Comparison of ENCODE assay signal across 8 cellular contexts in the genomic region with DNA sequence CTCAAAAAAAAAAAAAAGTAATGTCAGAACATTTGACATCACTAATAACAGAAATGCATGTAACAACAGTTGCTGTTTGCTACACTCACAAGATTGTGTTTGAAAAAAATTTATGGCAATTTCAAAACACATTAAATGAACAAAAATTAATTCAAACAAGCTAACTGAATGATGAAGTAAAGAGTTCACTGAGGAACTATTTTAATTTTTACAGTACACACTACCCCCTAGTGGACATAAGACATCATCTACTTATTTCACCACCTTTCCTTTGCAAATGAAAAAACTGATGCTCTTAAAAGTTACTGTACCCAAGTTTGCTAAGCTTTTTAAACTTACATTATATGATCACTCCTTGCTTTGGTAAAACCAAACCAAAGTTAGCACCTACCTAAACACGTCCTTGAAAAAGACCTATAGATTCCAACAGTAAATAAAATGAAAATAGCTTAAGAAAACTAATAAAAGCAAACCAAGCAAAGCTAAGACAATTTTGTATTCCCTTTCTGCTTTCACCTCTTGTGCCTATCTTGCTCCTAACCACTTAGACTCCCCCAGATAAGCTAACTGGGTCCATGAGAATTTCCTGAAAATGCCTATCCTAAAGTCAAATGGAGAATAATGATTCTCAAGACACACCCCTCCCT. TPM values are rescaled to one million over a fixed set of nuclear protein-coding genes. Genes with fewer than 3 reads are reported as not detected.
DNase-seq lines count a peak whose midpoint lies in the region; ATAC-seq, FAIRE-seq and TF ChIP-seq lines count a peak whose summit lies in the region.

No MANE protein-coding gene starts in this region.

- no peak overlapping the region for H3K27ac ChIP-seq in body of pancreas

- WGBS in body of pancreas, 2 donors = 5 to 16% methylated on average over 1 of the region's 1 CpG

- no peaks in the 10 kb centered on the region for H3K27me3 ChIP-seq in body of pancreas

- H3K4me3 ChIP-seq in body of pancreas = no peak overlapping the region

- intact Hi-C loops in body of pancreas (cut with DNase I) = no loop called here

- TF ChIP-seq POLR2A in body of pancreas (IDR thresholded peaks at IDR 0.05) = no peak

- TF ChIP-seq CTCF in body of pancreas (IDR thresholded peaks at IDR 0.05) = peak in 6 of 7 experiments; percentile 45 to 73 (median 64)

- peaks cover 25% of the 10 kb centered on the region for H3K4me1 ChIP-seq in body of pancreas

- no peak for FAIRE-seq in urothelium cell line (lab: Jason Lieb, UNC)

- ATAC-seq in GM18867 (IDR thresholded peaks at IDR 0.05; ENCODE audit: unreplicated experiment) = peak; percentile 45
- peak; percentile 77 for ATAC-seq in body of pancreas
- ATAC-seq in GM21367 (IDR thresholded peaks at IDR 0.05; ENCODE audit: unreplicated experiment) = no peak
- ATAC-seq in GM21619 (IDR thresholded peaks at IDR 0.05; ENCODE audit: unreplicated experiment) = no peak

- peak; percentile 74 to 77 for DNase-seq in AML-193 (lab: John Stamatoyannopoulos, UW)
- peak; percentile 38 for DNase-seq in NCI-H460 (ENCODE audit: extremely low read depth, low read depth)
- no peak for DNase-seq in body of pancreas
- peak; percentile 52 for DNase-seq in kidney tubule cell (ENCODE audit: low spot score)
- DNase-seq in urothelium cell line (ENCODE audit: low spot score) = peak; percentile 10

- H3K36me3 ChIP-seq in body of pancreas (replicated peaks in 1 of 2; ENCODE audit: insufficient read depth in 1 of 2, low read depth in 2 of 2) = no peaks in the 10 kb centered on the region

- H3K9me3 ChIP-seq in body of pancreas = no peaks in the 10 kb centered on the region

RNA-seq across cellular contexts. Expression of a gene that starts 22.2 kb away (rescaled TPM):
- total RNA-seq in NCI-H460 (2014; rRNA removed; shearing (Covaris generic)) = 157 and 184 TPM in 2 replicates
- polyA plus RNA-seq in NCI-H460 (2014; cell fraction: nucleus; rRNA removed) = 51.8 and 56.6 TPM in 2 replicates
- total RNA-seq in body of pancreas = 10 to 100 TPM in 1 of 2 donors, 1 to 10 TPM in 1; 6.9 to 11.2 TPM

RNA-seq across cellular contexts. Expression of a gene that starts 41.8 kb away (rescaled TPM):
- total RNA-seq in NCI-H460 (2014; rRNA removed; shearing (Covaris generic)) = 96.5 and 101 TPM in 2 replicates
- polyA plus RNA-seq in NCI-H460 (2014; cell fraction: nucleus; rRNA removed) = 19.4 and 26.3 TPM in 2 replicates
- 10 to 100 TPM; 59.7 to 66.9 TPM for total RNA-seq in body of pancreas

RNA-seq across cellular contexts. Expression of a gene that starts 47.8 kb away (rescaled TPM):
- total RNA-seq in NCI-H460 (2014; rRNA removed; shearing (Covaris generic)) = 178 and 180 TPM in 2 replicates
- 78.4 and 81.8 TPM in 2 replicates for polyA plus RNA-seq in NCI-H460 (2014; cell fraction: nucleus; rRNA removed)
- 10 to 100 TPM; 11.9 to 21.4 TPM for total RNA-seq in body of pancreas

Comparison
In these comparisons a context has a peak if more than half of its experiments do, and no peak if none do; other contexts are left out.
1. DNase-seq: peak in AML-193 (2 of 2), NCI-H460 (single experiment), kidney tubule cell (single experiment) and urothelium cell line (single experiment); none in body of pancreas (0 of 4).
2. ATAC-seq: peak in GM18867 (single experiment) and body of pancreas (single experiment); none in GM21367 (single experiment) and GM21619 (single experiment).
3. RNA of a gene that starts 22.2 kb away (total RNA-seq): 157 to 184 TPM in NCI-H460; 6.9 to 11.2 TPM in body of pancreas; every median in the first group is over 10 times any median in the second.